1 cellular context compared by ENCODE assay signal in genomic region chr20:50709574-50709973, GRCh38.
A peak's percentile ranks its signal among the peaks of the same experiment; 100 is the strongest.
TF ChIP-seq lines count a peak whose summit lies in the region.

No MANE protein-coding gene starts in this region.

TF ChIP-seq in HepG2, 621 proteins besides CTCF, POLR2A, EP300 and RAD21:
- TF ChIP-seq TFE3 (CRISPR knock-in tag; IDR thresholded peaks at IDR 0.05) = no peak
- TF ChIP-seq ZNF446 (CRISPR knock-in tag; IDR thresholded peaks at IDR 0.05) = no peak
- peak; percentile 92; the same call in 1 of the 2 replicates for TF ChIP-seq FOXO4 (CRISPR knock-in tag; conservative IDR thresholded peaks at IDR 0.05)
- no peak for TF ChIP-seq ZNF777 (CRISPR knock-in tag; IDR thresholded peaks at IDR 0.05)
